ENCODE assay signal across 27 cellular contexts in genomic region chr1:40958210-40958609, GRCh38.
"Had no signal": no experiment of that assay in that cellular context is flagged by ENCODE, and none has a peak within 500 bp of the region (broad histone marks: within the 10 kb centered on the region; RNA-seq: fewer than 3 reads in every experiment).

No MANE protein-coding gene starts in this region.

- H3K27ac ChIP-seq: stomach, suprapubic skin, testis, thoracic aorta, thyroid gland, tibial artery, tibial nerve, transverse colon, upper lobe of left lung, upper lobe of right lung, uterus, vagina had no signal

- H3K9me3 Mint-ChIP-seq: stimulated activated effector memory CD8-positive, alpha-beta T cell treated with anti-CD3 and anti-CD28 coated beads, Interleukin-12 subunit alpha, Interleukin-12 subunit beta, amount 100 ng/mL, for 72 hours; stimulated activated naive CD8-positive, alpha-beta T cell treated with anti-CD3 and anti-CD28 coated beads, Interleukin-15, amount 100 ng/mL, for 72 hours; stimulated activated naive CD8-positive, alpha-beta T cell treated with anti-CD3 and anti-CD28 coated beads, Interleukin-15, Interleukin-2, amounts not matched to agents 100 ng/mL and 50 ng/mL, for 24 hours; type B pancreatic cell had no signal

- DNase-seq: stimulated activated CD4-positive, alpha-beta T cell treated with anti-CD3 and anti-CD28 coated beads, Interleukin-2, amount 100 ng/mL, for 48 hours; stimulated activated CD4-positive, alpha-beta T cell treated with anti-CD3 and anti-CD28 coated beads, Interleukin-4, amount 100 ng/mL, for 1 hour; stimulated activated CD4-positive, alpha-beta T cell treated with anti-CD3 and anti-CD28 coated beads, Interleukin-4, amount 100 ng/mL, for 24 hours; stimulated activated CD4-positive, alpha-beta T cell treated with anti-CD3 and anti-CD28 coated beads, Interleukin-4, amount 100 ng/mL, for 4 hours; stimulated activated CD8-positive, alpha-beta memory T cell treated with anti-CD3 and anti-CD28 coated beads, Interleukin-4, amount 100 ng/mL, for 48 hours; stimulated activated naive B cell treated with anti-CD40 and anti-IgM and Interleukin-4, amounts not matched to agents 10 μg/mL and 1 μg/mL and 100 μg/mL, for 72 hours; stimulated activated naive CD4-positive, alpha-beta T cell; stimulated activated naive CD4-positive, alpha-beta T cell treated with Interleukin-2 at 50 U/mL for 16 hours; stimulated activated naive CD8-positive, alpha-beta T cell treated with anti-CD3 and anti-CD28 coated beads, Interleukin-15, amount 100 ng/mL, for 72 hours; stimulated activated naive CD8-positive, alpha-beta T cell treated with anti-CD3 and anti-CD28 coated beads, Interleukin-15, Interleukin-2, amounts not matched to agents 100 U/mL and 50 U/mL, for 24 hours; stomach; substantia nigra; testis; thyroid gland; transverse colon; upper lobe of left lung; upper lobe of right lung; uterus had no signal

- H3K4me1 Mint-ChIP-seq: stimulated activated effector memory CD8-positive, alpha-beta T cell treated with anti-CD3 and anti-CD28 coated beads, Interleukin-12 subunit alpha, Interleukin-12 subunit beta, amount 100 ng/mL, for 72 hours; stimulated activated naive CD8-positive, alpha-beta T cell treated with anti-CD3 and anti-CD28 coated beads, Interleukin-15, amount 100 ng/mL, for 72 hours had no signal

- H3K4me3 Mint-ChIP-seq: stimulated activated effector memory CD8-positive, alpha-beta T cell treated with anti-CD3 and anti-CD28 coated beads, Interleukin-12 subunit alpha, Interleukin-12 subunit beta, amount 100 ng/mL, for 72 hours; stimulated activated memory B cell treated with anti-CD40 and anti-IgM and Interleukin-4, amounts not matched to agents 10 μg/mL and 1 μg/mL and 100 μg/mL, for 72 hours; stimulated activated naive B cell treated with anti-CD40 and anti-IgM and Interleukin-4, amounts not matched to agents 10 μg/mL and 1 μg/mL and 100 μg/mL, for 72 hours; stimulated activated naive CD8-positive, alpha-beta T cell treated with anti-CD3 and anti-CD28 coated beads, Interleukin-15, amount 100 ng/mL, for 72 hours; stimulated activated naive CD8-positive, alpha-beta T cell treated with anti-CD3 and anti-CD28 coated beads, Interleukin-15, Interleukin-2, amounts not matched to agents 100 ng/mL and 50 ng/mL, for 24 hours; type B pancreatic cell had no signal

- ATAC-seq: stimulated activated effector memory CD8-positive, alpha-beta T cell treated with anti-CD3 and anti-CD28 coated beads, Interleukin-12 subunit alpha, Interleukin-12 subunit beta, amount 100 ng/mL, for 72 hours; stimulated activated memory B cell treated with anti-CD40 and anti-IgM and Interleukin-4, amounts not matched to agents 10 μg/mL and 1 μg/mL and 100 μg/mL, for 72 hours; stimulated activated naive B cell treated with anti-CD40 and anti-IgM and Interleukin-4, amounts not matched to agents 10 μg/mL and 1 μg/mL and 100 μg/mL, for 72 hours; stimulated activated naive CD8-positive, alpha-beta T cell treated with anti-CD3 and anti-CD28 coated beads, Interleukin-15, amount 100 ng/mL, for 72 hours; stimulated activated naive CD8-positive, alpha-beta T cell treated with anti-CD3 and anti-CD28 coated beads, Interleukin-15, Interleukin-2, amounts not matched to agents 100 U/mL and 50 U/mL, for 24 hours; upper lobe of right lung had no signal

- H3K9me3 ChIP-seq: stomach, suprapubic skin, testis, thoracic aorta, thyroid gland, tibial artery, tibial nerve, transverse colon, upper lobe of left lung, upper lobe of right lung, uterus, vagina had no signal

- H3K27me3 Mint-ChIP-seq: type B pancreatic cell had no signal

- H3K4me3 ChIP-seq: stomach, suprapubic skin, testis, thoracic aorta, thyroid gland, tibial artery, tibial nerve, transverse colon, upper lobe of left lung, upper lobe of right lung, uterus, vagina had no signal

- H3K36me3 ChIP-seq: stomach, suprapubic skin, thoracic aorta, thyroid gland, tibial artery, tibial nerve, transverse colon, upper lobe of left lung, upper lobe of right lung, uterus, vagina had no signal

- H3K27ac Mint-ChIP-seq: stimulated activated effector memory CD8-positive, alpha-beta T cell treated with anti-CD3 and anti-CD28 coated beads, Interleukin-12 subunit alpha, Interleukin-12 subunit beta, amount 100 ng/mL, for 72 hours; stimulated activated memory B cell treated with anti-CD40 and anti-IgM and Interleukin-4, amounts not matched to agents 10 μg/mL and 1 μg/mL and 100 μg/mL, for 72 hours; stimulated activated naive B cell treated with anti-CD40 and anti-IgM and Interleukin-4, amounts not matched to agents 10 μg/mL and 1 μg/mL and 100 μg/mL, for 72 hours; stimulated activated naive CD8-positive, alpha-beta T cell treated with anti-CD3 and anti-CD28 coated beads, Interleukin-15, amount 100 ng/mL, for 72 hours; stimulated activated naive CD8-positive, alpha-beta T cell treated with anti-CD3 and anti-CD28 coated beads, Interleukin-15, Interleukin-2, amounts not matched to agents 100 ng/mL and 50 ng/mL, for 24 hours; type B pancreatic cell had no signal

- H3K27me3 ChIP-seq: testis, thyroid gland, tibial artery, transverse colon, upper lobe of left lung, upper lobe of right lung, uterus, vagina had no signal

- H3K4me1 ChIP-seq: testis, thyroid gland, tibial artery, tibial nerve, transverse colon, uterus, vagina had no signal

- H3K36me3 Mint-ChIP-seq: stimulated activated effector memory CD8-positive, alpha-beta T cell treated with anti-CD3 and anti-CD28 coated beads, Interleukin-12 subunit alpha, Interleukin-12 subunit beta, amount 100 ng/mL, for 72 hours; stimulated activated naive B cell treated with anti-CD40 and anti-IgM and Interleukin-4, amounts not matched to agents 10 μg/mL and 1 μg/mL and 100 μg/mL, for 72 hours; type B pancreatic cell had no signal
